ENCODE assay signal across 8 cellular contexts in genomic region chr15:55196458-55197361, GRCh38. TPM values are rescaled to one million over a fixed set of nuclear protein-coding genes. Genes with fewer than 3 reads are reported as not detected.
DNase-seq lines count a peak whose midpoint lies in the region; ATAC-seq and TF ChIP-seq lines count a peak whose summit lies in the region.

TSS of gene RSL24D1 (minus strand) at chr15:55196941. CDS start at chr15:55196890, 51 bp downstream.

- no peaks in the 10 kb centered on the region for H3K9me3 ChIP-seq in ovary
- H3K9me3 ChIP-seq in tibial artery, result no peaks in the 10 kb centered on the region

- H3K27ac ChIP-seq in ovary (peak within 1 kb of the TSS; percentile 74 to 84), tibial artery (peak within 1 kb of the TSS; percentile 87 to 96)

- WGBS in ovary, 3 donors, result 0% methylated on average over 62 of the region's 62 CpGs

- intact Hi-C loops in Right ventricle myocardium inferior (cut with DNase I), result no loop called here
- intact Hi-C loops in ovary (cut with DNase I), result no loop called here
- intact Hi-C loops in tibial artery (cut with DNase I; ENCODE audit: low total_unique reads), result no loop called here

- H3K36me3 ChIP-seq in ovary (no peaks in the 10 kb centered on the region), tibial artery (peaks cover 0 to 6% (median 5%) of the 10 kb centered on the region in 3 donors)

- no peak for TF ChIP-seq EP300 in ovary (IDR thresholded peaks at IDR 0.05)

- ATAC-seq in HG02642 (IDR thresholded peaks at IDR 0.05; ENCODE audit: poor library complexity, unreplicated experiment) (peak; percentile 98), Right ventricle myocardium inferior (peak; percentile 100)

- peak; percentile 84 for TF ChIP-seq POLR2A in ovary (IDR thresholded peaks at IDR 0.05)

- peak; percentile 99 for DNase-seq in GM12865 (ENCODE audit: low read depth)
- DNase-seq in NCI-H1105 (lab: John Stamatoyannopoulos, UW), result peak; percentile 86
- peak; percentile 99 for DNase-seq in SKM-1 treated with dmso at 0.1 percent for 144 hours (lab: John Stamatoyannopoulos, UW; ENCODE audit: unreplicated experiment)
- peak; percentile 92 for DNase-seq in activated naive CD8-positive, alpha-beta T cell treated with anti-CD3 and anti-CD28 coated beads, Interleukin-2, amount 50 U/mL, for 16 hours (ENCODE audit: low read depth, low spot score)
- DNase-seq in Right ventricle myocardium inferior (ENCODE audit: missing footprints), result peak; percentile 99
- DNase-seq in ovary, result peak; percentile 93 to 96 (median 94)
- DNase-seq in tibial artery, result peak; percentile 97 to 98

- H3K4me1 ChIP-seq in ovary (ENCODE audit: insufficient read depth) (peaks cover 5% of the 10 kb centered on the region), tibial artery (peaks cover 0 to 41% (median 15%) of the 10 kb centered on the region in 4 donors)

- no peaks in the 10 kb centered on the region for H3K27me3 ChIP-seq in ovary
- H3K27me3 ChIP-seq in tibial artery, result no peaks in the 10 kb centered on the region

- peak within 1 kb of the TSS; percentile 95 for H3K4me3 ChIP-seq in GM12865 (ENCODE audit: low read depth, low read length)
- peak within 1 kb of the TSS; percentile 90 for H3K4me3 ChIP-seq in ovary
- peak within 1 kb of the TSS; percentile 71 to 92 for H3K4me3 ChIP-seq in tibial artery

- TF ChIP-seq CTCF in GM12865 (IDR thresholded peaks at IDR 0.05; ENCODE audit: insufficient read depth, low read depth, low read length, missing control alignments), result peak; percentile 38
- TF ChIP-seq CTCF in ovary (IDR thresholded peaks at IDR 0.05), result peak; percentile 24 to 39 (median 38)
- TF ChIP-seq CTCF in tibial artery (IDR thresholded peaks at IDR 0.05), result peak; percentile 24 to 48

RNA-seq across cellular contexts. Expression of gene RSL24D1, which starts in this region (rescaled TPM):
- total RNA-seq in Right ventricle myocardium inferior (41.0 TPM), ovary (100 to 1,000 TPM; 103 to 190 (median 117) TPM)
- 100 to 1,000 TPM in 1 of 2 donors, 10 to 100 TPM in 1; 86.7 to 135 TPM for polyA plus RNA-seq in ovary

Comparison
In these comparisons a context has a peak if more than half of its experiments do, and no peak if none do; other contexts are left out.
1. Peak in every context shown above with its lines: DNase-seq, ATAC-seq, H3K4me3 ChIP-seq and H3K27ac ChIP-seq.